ENCODE assay signal across 8 cellular contexts in genomic region chr2:17830053-17831034, GRCh38. TPM values are rescaled to one million over a fixed set of nuclear protein-coding genes. Genes with fewer than 3 reads are reported as not detected.
DNase-seq lines count a peak whose midpoint lies in the region; ATAC-seq and TF ChIP-seq lines count a peak whose summit lies in the region.

No MANE protein-coding gene starts in this region.

- H3K4me3 Mint-ChIP-seq in activated CD4-positive, alpha-beta T cell treated with anti-CD3 and anti-CD28 coated beads, Interleukin-2, amount 10 ng/mL, durations not matched to agents 24 days and 14 days = peak overlapping the region; percentile 18
- H3K4me3 Mint-ChIP-seq in mesothelial cell of epicardium = peak overlapping the region; percentile 46

- DNase-seq in activated T-cell treated with anti-CD3 and anti-CD28 coated beads for 1 hour (ENCODE audit: low read depth) (peak; percentile 3), activated T-cell treated with anti-CD3 and anti-CD28 coated beads for 4 hours (no peak), MG63 (peak; percentile 41), erythroblast (lab: John Stamatoyannopoulos, UW) (peak; percentile 48 to 65), mesothelial cell of epicardium (ENCODE audit: low spot score in 2 of 2, unreplicated experiment in 2 of 2) (peak; percentile 48 to 90), superior temporal gyrus (ENCODE audit: extremely low spot score) (peak; percentile 80)
- DNase-seq in activated CD4-positive, alpha-beta T cell treated with anti-CD3 and anti-CD28 coated beads, Interleukin-2, amount 10 ng/mL, durations not matched to agents 24 days and 14 days = peak; percentile 88

- H3K9me3 ChIP-seq in MG63 = no peaks in the 10 kb centered on the region

- H3K27me3 Mint-ChIP-seq in activated CD4-positive, alpha-beta T cell treated with anti-CD3 and anti-CD28 coated beads, Interleukin-2, amount 10 ng/mL, durations not matched to agents 24 days and 14 days = peaks cover 44% of the 10 kb centered on the region
- H3K27me3 Mint-ChIP-seq in mesothelial cell of epicardium (ENCODE audit: low read depth) = peaks cover 60% of the 10 kb centered on the region

- no peaks in the 10 kb centered on the region for H3K9me3 Mint-ChIP-seq in activated CD4-positive, alpha-beta T cell treated with anti-CD3 and anti-CD28 coated beads, Interleukin-2, amount 10 ng/mL, durations not matched to agents 24 days and 14 days
- H3K9me3 Mint-ChIP-seq in mesothelial cell of epicardium = no peaks in the 10 kb centered on the region

- H3K27ac Mint-ChIP-seq in activated CD4-positive, alpha-beta T cell treated with anti-CD3 and anti-CD28 coated beads, Interleukin-2, amount 10 ng/mL, durations not matched to agents 24 days and 14 days = no peak overlapping the region
- no peak overlapping the region for H3K27ac Mint-ChIP-seq in mesothelial cell of epicardium

- peaks cover 2% of the 10 kb centered on the region; the same call in 1 of the 2 replicates for H3K27me3 ChIP-seq in MG63

- H3K4me3 ChIP-seq in MG63 = no peak overlapping the region

- no peak for TF ChIP-seq POLR2A in erythroblast (IDR thresholded peaks at IDR 0.05; ENCODE audit: low read length)

- intact Hi-C loops in activated CD4-positive, alpha-beta T cell treated with anti-CD3 and anti-CD28 coated beads, Interleukin-2, amount 10 ng/mL, durations not matched to agents 24 days and 14 days (cut with micrococcal nuclease) = loop anchor here (1.0 kb wide), 1 partner anchor 111 kb away; no protein-coding TSS in a partner anchor

- H3K36me3 ChIP-seq in MG63 = no peaks in the 10 kb centered on the region

- TF ChIP-seq CTCF in mesothelial cell of epicardium (IDR thresholded peaks at IDR 0.05; ENCODE audit: unreplicated experiment) = peak; percentile 83

- ATAC-seq in HG02588 (IDR thresholded peaks at IDR 0.05; ENCODE audit: unreplicated experiment) = peak; percentile 87

- no peaks in the 10 kb centered on the region for H3K4me1 Mint-ChIP-seq in activated CD4-positive, alpha-beta T cell treated with anti-CD3 and anti-CD28 coated beads, Interleukin-2, amount 10 ng/mL, durations not matched to agents 24 days and 14 days
- H3K4me1 Mint-ChIP-seq in mesothelial cell of epicardium = peaks cover 7% of the 10 kb centered on the region

- no peaks in the 10 kb centered on the region for H3K36me3 Mint-ChIP-seq in activated CD4-positive, alpha-beta T cell treated with anti-CD3 and anti-CD28 coated beads, Interleukin-2, amount 10 ng/mL, durations not matched to agents 24 days and 14 days (ENCODE audit: low read depth)
- no peaks in the 10 kb centered on the region for H3K36me3 Mint-ChIP-seq in mesothelial cell of epicardium

RNA-seq across cellular contexts. Expression of gene MSGN1, which starts 14.1 kb away (rescaled TPM):
- not detected in 2 replicates for total RNA-seq in MG63 (2014; rRNA removed; shearing (Covaris generic); ENCODE audit: low replicate concordance)
- total RNA-seq in activated CD4-positive, alpha-beta T cell treated with anti-CD3 and anti-CD28 coated beads, Interleukin-2, amount 10 ng/mL, durations not matched to agents 24 days and 14 days = not detected in 2 replicates
- not detected in 3 replicates for total RNA-seq in mesothelial cell of epicardium

RNA-seq across cellular contexts. Expression of gene KCNS3, which starts 48.1 kb away (rescaled TPM):
- total RNA-seq in MG63 (2014; rRNA removed; shearing (Covaris generic); ENCODE audit: low replicate concordance) = 5.2 and 10.7 TPM in 2 replicates
- not detected in 2 replicates for total RNA-seq in activated CD4-positive, alpha-beta T cell treated with anti-CD3 and anti-CD28 coated beads, Interleukin-2, amount 10 ng/mL, durations not matched to agents 24 days and 14 days
- total RNA-seq in mesothelial cell of epicardium = 2.4 to 3.1 TPM (median 2.7 TPM) in 3 replicates
